Comparison of ENCODE assay signal across 10 cellular contexts in genomic region chr7:130899638-130900401, GRCh38.
DNase-seq lines count a peak whose midpoint lies in the region; ATAC-seq and TF ChIP-seq lines count a peak whose summit lies in the region.
"Had no signal": no experiment of that assay in that cellular context is flagged by ENCODE, and none has a peak within 500 bp of the region (broad histone marks: within the 10 kb centered on the region; RNA-seq: fewer than 3 reads in every experiment).

No MANE protein-coding gene starts in this region.

- no peaks in the 10 kb centered on the region for H3K9me3 ChIP-seq in upper lobe of right lung

- peaks cover 46% of the 10 kb centered on the region for H3K36me3 Mint-ChIP-seq in activated naive CD4-positive, alpha-beta T cell treated with anti-CD3 and anti-CD28 coated beads, Interleukin-2, amount 50 U/mL, for 24 hours
- peaks cover 100% of the 10 kb centered on the region for H3K36me3 Mint-ChIP-seq in activated T-helper 17 cell treated with anti-CD3 and anti-CD28 coated beads, Interleukin-2, amount 50 U/mL, for 72 hours (ENCODE audit: low read depth)

- no peaks in the 10 kb centered on the region for H3K27me3 Mint-ChIP-seq in activated naive CD4-positive, alpha-beta T cell treated with anti-CD3 and anti-CD28 coated beads, Interleukin-2, amount 50 U/mL, for 24 hours
- no peaks in the 10 kb centered on the region for H3K27me3 Mint-ChIP-seq in activated T-helper 17 cell treated with anti-CD3 and anti-CD28 coated beads, Interleukin-2, amount 50 U/mL, for 72 hours

- ATAC-seq in activated T-helper 17 cell treated with anti-CD3 and anti-CD28 coated beads, Interleukin-2, amount 50 U/mL, for 72 hours (replicated peaks), result no peak
- ATAC-seq in left lobe of liver (peak; percentile 62), upper lobe of right lung (peak; percentile 11), GM19463 (IDR thresholded peaks at IDR 0.05; ENCODE audit: unreplicated experiment) (no peak)

- DNase-seq in activated naive CD4-positive, alpha-beta T cell (lab: John Stamatoyannopoulos, UW), result no peak
- DNase-seq in left lobe of liver (ENCODE audit: low spot score) (peak; percentile 93), upper lobe of right lung (no peak), foreskin melanocyte (no peak)
- DNase-seq in effector CD4-positive, alpha-beta T cell, result no peak
- DNase-seq: stimulated activated naive CD4-positive, alpha-beta T cell treated with Interleukin-2 at 50 U/mL for 16 hours; T1000 had no signal

- peak overlapping the region; percentile 33 for H3K27ac ChIP-seq in upper lobe of right lung

- intact Hi-C loops in upper lobe of right lung (cut with DNase I), result loop anchor here (10.0 kb wide), 1 partner anchor 115 kb away; no protein-coding TSS in a partner anchor

- no peak for TF ChIP-seq CTCF in upper lobe of right lung (IDR thresholded peaks at IDR 0.05)

- H3K36me3 ChIP-seq in upper lobe of right lung, result peaks cover 52% of the 10 kb centered on the region

- H3K9me3 Mint-ChIP-seq in activated naive CD4-positive, alpha-beta T cell treated with anti-CD3 and anti-CD28 coated beads, Interleukin-2, amount 50 U/mL, for 24 hours, result no peaks in the 10 kb centered on the region
- no peaks in the 10 kb centered on the region for H3K9me3 Mint-ChIP-seq in activated T-helper 17 cell treated with anti-CD3 and anti-CD28 coated beads, Interleukin-2, amount 50 U/mL, for 72 hours

- peaks cover 90% of the 10 kb centered on the region for H3K4me1 Mint-ChIP-seq in activated naive CD4-positive, alpha-beta T cell treated with anti-CD3 and anti-CD28 coated beads, Interleukin-2, amount 50 U/mL, for 24 hours
- H3K4me1 Mint-ChIP-seq in activated T-helper 17 cell treated with anti-CD3 and anti-CD28 coated beads, Interleukin-2, amount 50 U/mL, for 72 hours, result peaks cover 85% of the 10 kb centered on the region

- H3K4me3 Mint-ChIP-seq in activated naive CD4-positive, alpha-beta T cell treated with anti-CD3 and anti-CD28 coated beads, Interleukin-2, amount 50 U/mL, for 24 hours, result peak overlapping the region; percentile 15
- peak overlapping the region; percentile 70 for H3K4me3 Mint-ChIP-seq in activated T-helper 17 cell treated with anti-CD3 and anti-CD28 coated beads, Interleukin-2, amount 50 U/mL, for 72 hours

- no peaks in the 10 kb centered on the region for H3K27me3 ChIP-seq in upper lobe of right lung

- H3K4me1 ChIP-seq in upper lobe of right lung, result peaks cover 82% of the 10 kb centered on the region

- H3K27ac Mint-ChIP-seq in activated naive CD4-positive, alpha-beta T cell treated with anti-CD3 and anti-CD28 coated beads, Interleukin-2, amount 50 U/mL, for 24 hours, result peak overlapping the region; percentile 64
- H3K27ac Mint-ChIP-seq in activated T-helper 17 cell treated with anti-CD3 and anti-CD28 coated beads, Interleukin-2, amount 50 U/mL, for 72 hours, result peak overlapping the region; percentile 97

- no peak overlapping the region for H3K4me3 ChIP-seq in upper lobe of right lung

Comparison
In these comparisons a context has a peak if more than half of its experiments do, and no peak if none do; other contexts are left out.
1. ATAC-seq: peak in left lobe of liver (single experiment) and upper lobe of right lung (single experiment); none in activated T-helper 17 cell treated with anti-CD3 and anti-CD28 coated beads, Interleukin-2, amount 50 U/mL, for 72 hours (single experiment) and GM19463 (single experiment).